Comparison of ENCODE assay signal across 17 cellular contexts in the genomic region with DNA sequence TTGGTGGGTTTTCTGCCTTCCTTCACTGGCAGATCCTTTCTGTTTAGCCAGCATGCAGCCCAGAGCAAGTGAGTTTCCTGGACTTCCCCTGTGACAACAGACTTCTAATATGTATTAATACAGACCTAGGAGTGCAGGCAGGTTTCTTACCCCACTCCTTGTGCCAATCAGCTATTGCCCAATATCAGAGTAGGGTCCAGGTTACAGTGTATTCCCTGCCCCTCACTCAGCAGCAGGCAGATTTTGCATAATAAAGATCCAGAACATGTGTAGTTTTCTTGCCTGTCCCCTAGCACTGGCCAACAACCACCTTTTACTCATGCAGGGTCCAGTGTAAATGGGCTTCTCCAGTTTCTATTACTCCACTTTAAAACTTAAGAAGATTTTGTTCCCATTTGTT. TPM values are rescaled to one million over a fixed set of nuclear protein-coding genes. Genes with fewer than 3 reads are reported as not detected.
DNase-seq lines count a peak whose midpoint lies in the region; ATAC-seq and TF ChIP-seq lines count a peak whose summit lies in the region.
"Had no signal": no experiment of that assay in that cellular context is flagged by ENCODE, and none has a peak within 500 bp of the region (broad histone marks: within the 10 kb centered on the region; RNA-seq: fewer than 3 reads in every experiment).

No MANE protein-coding gene starts in this region.

- no peaks in the 10 kb centered on the region for H3K9me3 Mint-ChIP-seq in WTC11
- H3K9me3 Mint-ChIP-seq: CD4-positive, CD25-positive, alpha-beta regulatory T cell had no signal

- peaks cover 47% of the 10 kb centered on the region for H3K4me1 Mint-ChIP-seq in WTC11

- H3K36me3 ChIP-seq in cardiac muscle cell: no peaks in the 10 kb centered on the region
- no peaks in the 10 kb centered on the region for H3K36me3 ChIP-seq in right atrium auricular region
- no peaks in the 10 kb centered on the region for H3K36me3 ChIP-seq in iPS-15b (ENCODE audit: control insufficient read depth, insufficient read depth, low read length)

- no peak for DNase-seq in cardiac muscle cell (ENCODE audit: low read depth in 1 of 2, low spot score in 1 of 2)
- DNase-seq in right atrium auricular region (ENCODE audit: low spot score): no peak
- DNase-seq in WTC11 (ENCODE audit: low spot score): no peak
- no peak for DNase-seq in NCI-H524 treated with DMSO at 0.1 percent for 48 hours (lab: John Stamatoyannopoulos, UW)
- DNase-seq in NCI-H187 (lab: John Stamatoyannopoulos, UW): no peak
- DNase-seq in glomerular visceral epithelial cell (ENCODE audit: extremely low spot score): no peak
- DNase-seq: AML-193; CD4-positive, CD25-positive, alpha-beta regulatory T cell; KBM-7 had no signal

- H3K4me1 ChIP-seq in cardiac muscle cell (ENCODE audit: low read depth): peaks cover 13% of the 10 kb centered on the region
- H3K4me1 ChIP-seq in right atrium auricular region: peaks cover 0 to 26% of the 10 kb centered on the region in 2 donors
- peaks cover 5% of the 10 kb centered on the region for H3K4me1 ChIP-seq in iPS-15b (ENCODE audit: control insufficient read depth, insufficient read depth, low read length)

- H3K27ac ChIP-seq in cardiac muscle cell (peak overlapping the region; percentile 32), right atrium auricular region (no peak overlapping the region)
- H3K27ac ChIP-seq: 22Rv1, BLaER1, HL-60 had no signal

- no peak overlapping the region for H3K4me3 Mint-ChIP-seq in WTC11

- H3K4me3 ChIP-seq in cardiac muscle cell (no peak overlapping the region), right atrium auricular region (no peak overlapping the region), iPS-15b (ENCODE audit: low read depth, low read length) (no peak overlapping the region)
- H3K4me3 ChIP-seq: BLaER1 had no signal

- H3K27me3 ChIP-seq in cardiac muscle cell: no peaks in the 10 kb centered on the region
- H3K27me3 ChIP-seq in right atrium auricular region: no peaks in the 10 kb centered on the region
- H3K27me3 ChIP-seq in iPS-15b (ENCODE audit: control insufficient read depth, insufficient read depth, low read length): no peaks in the 10 kb centered on the region
- H3K27me3 ChIP-seq: BLaER1 had no signal

- H3K36me3 Mint-ChIP-seq in WTC11: peaks cover 28% of the 10 kb centered on the region

- no peaks in the 10 kb centered on the region for H3K9me3 ChIP-seq in cardiac muscle cell (ENCODE audit: low read depth)
- H3K9me3 ChIP-seq in right atrium auricular region: no peaks in the 10 kb centered on the region
- H3K9me3 ChIP-seq in iPS-15b (ENCODE audit: control insufficient read depth, insufficient read depth, low read length): no peaks in the 10 kb centered on the region

- CTCF ChIA-PET in WTC11 (lab: Charles Lee): no interaction called here

- POLR2A ChIA-PET in WTC11 (lab: Charles Lee): no interaction called here

- TF ChIP-seq CTCF in cardiac muscle cell (IDR thresholded peaks at IDR 0.05; ENCODE audit: low read depth, low read length) (no peak), right atrium auricular region (IDR thresholded peaks at IDR 0.05) (no peak), WTC11 (IDR thresholded peaks at IDR 0.05) (no peak)

- H3K27ac Mint-ChIP-seq in WTC11: peak overlapping the region; percentile 76

- ATAC-seq in WTC11 (no peak), SK-N-SH treated with all-trans-retinoic acid at 6 μM for 48 hours (no peak)
- ATAC-seq: HCT116 had no signal

- peak overlapping the region; percentile 8 for H3K9ac ChIP-seq in iPS-15b (ENCODE audit: low read depth, low read length)
- H3K9ac ChIP-seq: BLaER1 had no signal

- H3K27me3 Mint-ChIP-seq in WTC11 (ENCODE audit: low read depth): no peaks in the 10 kb centered on the region
- H3K27me3 Mint-ChIP-seq: CD4-positive, CD25-positive, alpha-beta regulatory T cell had no signal

TF ChIP-seq in WTC11, 78 proteins besides CTCF, POLR2A, EP300 and RAD21:
- TF ChIP-seq OVOL2 (CRISPR knock-in tag; IDR thresholded peaks at IDR 0.05; ENCODE audit: borderline replicate concordance): no peak
TF ChIP-seq in WTC11: peak in this region for 0.

TF ChIP-seq in SK-N-SH treated with all-trans-retinoic acid at 6 μM for 48 hours, 23 proteins besides CTCF, POLR2A, EP300 and RAD21:
- TF ChIP-seq ISL1 (CRISPR knock-in tag; IDR thresholded peaks at IDR 0.05) (no peak), BACH2 (CRISPR knock-in tag; IDR thresholded peaks at IDR 0.05; ENCODE audit: borderline replicate concordance) (no peak), CSDC2 (CRISPR knock-in tag; IDR thresholded peaks at IDR 0.05) (no peak), TOX (CRISPR knock-in tag; IDR thresholded peaks at IDR 0.05; ENCODE audit: borderline replicate concordance) (no peak), ZNF70 (CRISPR knock-in tag; IDR thresholded peaks at IDR 0.05) (no peak), SNAI2 (CRISPR knock-in tag; IDR thresholded peaks at IDR 0.05) (no peak)
- TF ChIP-seq, protein P1, sequence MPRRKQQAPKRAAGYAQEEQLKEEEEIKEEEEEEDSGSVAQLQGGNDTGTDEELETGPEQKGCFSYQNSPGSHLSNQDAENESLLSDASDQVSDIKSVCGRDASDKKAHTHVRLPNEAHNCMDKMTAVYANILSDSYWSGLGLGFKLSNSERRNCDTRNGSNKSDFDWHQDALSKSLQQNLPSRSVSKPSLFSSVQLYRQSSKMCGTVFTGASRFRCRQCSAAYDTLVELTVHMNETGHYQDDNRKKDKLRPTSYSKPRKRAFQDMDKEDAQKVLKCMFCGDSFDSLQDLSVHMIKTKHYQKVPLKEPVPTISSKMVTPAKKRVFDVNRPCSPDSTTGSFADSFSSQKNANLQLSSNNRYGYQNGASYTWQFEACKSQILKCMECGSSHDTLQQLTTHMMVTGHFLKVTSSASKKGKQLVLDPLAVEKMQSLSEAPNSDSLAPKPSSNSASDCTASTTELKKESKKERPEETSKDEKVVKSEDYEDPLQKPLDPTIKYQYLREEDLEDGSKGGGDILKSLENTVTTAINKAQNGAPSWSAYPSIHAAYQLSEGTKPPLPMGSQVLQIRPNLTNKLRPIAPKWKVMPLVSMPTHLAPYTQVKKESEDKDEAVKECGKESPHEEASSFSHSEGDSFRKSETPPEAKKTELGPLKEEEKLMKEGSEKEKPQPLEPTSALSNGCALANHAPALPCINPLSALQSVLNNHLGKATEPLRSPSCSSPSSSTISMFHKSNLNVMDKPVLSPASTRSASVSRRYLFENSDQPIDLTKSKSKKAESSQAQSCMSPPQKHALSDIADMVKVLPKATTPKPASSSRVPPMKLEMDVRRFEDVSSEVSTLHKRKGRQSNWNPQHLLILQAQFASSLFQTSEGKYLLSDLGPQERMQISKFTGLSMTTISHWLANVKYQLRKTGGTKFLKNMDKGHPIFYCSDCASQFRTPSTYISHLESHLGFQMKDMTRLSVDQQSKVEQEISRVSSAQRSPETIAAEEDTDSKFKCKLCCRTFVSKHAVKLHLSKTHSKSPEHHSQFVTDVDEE (CRISPR knock-in tag; IDR thresholded peaks at IDR 0.05): no peak

RNA-seq across cellular contexts. Expression of a gene that starts 4.7 kb away (rescaled TPM):
- 15.2 and 24.2 TPM in 2 replicates for total RNA-seq in cardiac muscle cell
- polyA plus RNA-seq in cardiac muscle cell: 17.0 and 26.3 TPM in 2 replicates
- 10 to 100 TPM; 11.8 to 13.3 TPM for total RNA-seq in right atrium auricular region
- total RNA-seq in WTC11 (2021): 11.8 to 12.3 TPM (median 12.2 TPM) in 3 replicates

RNA-seq across cellular contexts. Expression of a gene that starts 20.4 kb away (rescaled TPM):
- total RNA-seq in cardiac muscle cell (not detected in 2 replicates), right atrium auricular region (not detected), WTC11 (2021) (not detected in 3 replicates)
- polyA plus RNA-seq in cardiac muscle cell: not detected in 2 replicates
- total RNA-seq: CD4-positive, CD25-positive, alpha-beta regulatory T cell; Daoy; H4 had no signal
- polyA plus RNA-seq: CD4-positive, CD25-positive, alpha-beta regulatory T cell had no signal

RNA-seq across cellular contexts. Expression of a gene that starts 31.9 kb away (rescaled TPM):
- 1.3 and 4.1 TPM in 2 replicates for total RNA-seq in cardiac muscle cell
- 0.17 TPM in 1 of 2 replicates, not detected in the other for polyA plus RNA-seq in cardiac muscle cell
- under 1 TPM; 0.44 to 0.90 TPM for total RNA-seq in right atrium auricular region
- 1.2 to 1.7 TPM (median 1.4 TPM) in 3 replicates for total RNA-seq in WTC11 (2021)
- polyA plus RNA-seq: CD4-positive, CD25-positive, alpha-beta regulatory T cell had no signal
